ENCODE assay signal across 1 cellular context in the genomic region with DNA sequence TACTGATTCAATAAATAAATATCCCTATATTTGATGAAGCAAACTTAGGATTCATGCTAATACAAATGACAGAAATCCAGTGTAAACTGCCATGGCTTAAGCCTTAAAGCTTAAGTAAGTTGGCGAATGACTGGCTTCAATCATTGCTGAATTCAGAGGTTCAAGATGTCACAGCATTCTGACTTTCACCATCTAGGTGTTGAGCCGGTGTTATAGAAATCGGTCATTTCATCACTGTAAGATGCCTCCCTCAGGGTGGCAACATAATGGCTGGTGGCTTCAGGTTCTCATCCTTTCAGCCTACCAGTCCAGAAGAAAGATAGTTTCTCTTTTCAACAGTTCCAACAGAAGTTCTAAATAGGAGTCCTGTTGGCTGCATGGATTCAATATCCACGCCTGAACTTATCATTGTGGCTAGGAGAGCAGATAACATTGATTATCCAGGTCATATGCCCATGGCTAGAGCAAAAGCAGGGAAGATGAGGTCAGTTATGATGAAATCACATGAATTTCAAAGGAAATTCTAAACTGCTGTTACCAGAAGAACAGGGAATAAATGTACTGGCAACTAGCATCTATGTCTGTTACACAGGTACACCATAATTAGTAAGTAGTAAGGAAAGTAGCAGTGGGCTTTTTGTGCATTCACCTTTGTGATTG.
TF ChIP-seq lines count a peak whose summit lies in the region.

No MANE protein-coding gene starts in this region.

TF ChIP-seq in K562, 482 proteins besides CTCF, POLR2A, EP300 and RAD21 (continued from another document):
- TF ChIP-seq, protein P1, sequence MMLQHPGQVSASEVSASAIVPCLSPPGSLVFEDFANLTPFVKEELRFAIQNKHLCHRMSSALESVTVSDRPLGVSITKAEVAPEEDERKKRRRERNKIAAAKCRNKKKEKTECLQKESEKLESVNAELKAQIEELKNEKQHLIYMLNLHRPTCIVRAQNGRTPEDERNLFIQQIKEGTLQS (IDR thresholded peaks at IDR 0.05) = peak; percentile 79
- TF ChIP-seq, protein P1 (CRISPR knock-in tag; conservative IDR thresholded peaks at IDR 0.05) = no peak
- TF ChIP-seq POLR2B (IDR thresholded peaks at IDR 0.05; ENCODE audit: low read depth, partially characterized antibody) = no peak
- TF ChIP-seq ZNF589 (CRISPR knock-in tag; IDR thresholded peaks at IDR 0.05; ENCODE audit: low read depth) = peak; percentile 49; the same call in 1 of the 2 replicates
- peak in 1 of 2 experiments; percentile 13; a peak in 1 of 4 replicates for TF ChIP-seq TRIM24 (IDR thresholded peaks at IDR 0.05)
- TF ChIP-seq JUN (IDR thresholded peaks at IDR 0.05; ENCODE audit: borderline replicate concordance, low read depth, low read length) = 0 out of 2 replicates have a peak, but pooled peaks have one; percentile 30
- no peak for TF ChIP-seq JUN (CRISPR knock-in tag; IDR thresholded peaks at IDR 0.05; ENCODE audit: borderline replicate concordance)
- 0 out of 2 replicates have a peak, but pooled peaks have one; percentile 10 for TF ChIP-seq CEBPB (tag; IDR thresholded peaks at IDR 0.05)
- TF ChIP-seq NR2C1 (IDR thresholded peaks at IDR 0.05) = no peak
- TF ChIP-seq NR2C1 (tag; IDR thresholded peaks at IDR 0.05) = peak; percentile 49; the same call in 1 of the 2 replicates
- TF ChIP-seq ADNP (tag; IDR thresholded peaks at IDR 0.05) = no peak
- TF ChIP-seq CEBPG (CRISPR knock-in tag; IDR thresholded peaks at IDR 0.05) = 0 out of 2 replicates have a peak, but pooled peaks have one; percentile 9
- TF ChIP-seq CEBPG (tag; conservative IDR thresholded peaks at IDR 0.05 in 1 of 2, IDR thresholded peaks at IDR 0.05 in 1 of 2) = peak; percentile 76 to 96
- no peak for TF ChIP-seq OTX1 (CRISPR knock-in tag; IDR thresholded peaks at IDR 0.05)
TF ChIP-seq in K562: peak in this region for 10.
